20 cellular contexts compared by ENCODE assay signal in genomic region chr7:124688991-124689390, GRCh38.
DNase-seq lines count a peak whose midpoint lies in the region; ATAC-seq and TF ChIP-seq lines count a peak whose summit lies in the region.
"Had no signal": no experiment of that assay in that cellular context is flagged by ENCODE, and none has a peak within 500 bp of the region (broad histone marks: within the 10 kb centered on the region; RNA-seq: fewer than 3 reads in every experiment).

No MANE protein-coding gene starts in this region.

- peak overlapping the region; percentile 16 for H3K27ac ChIP-seq in RWPE2 (ENCODE audit: poor library complexity, severe bottlenecking)
- H3K27ac ChIP-seq: ascending aorta, coronary artery, VCaP had no signal

- no peaks in the 10 kb centered on the region for H3K27me3 ChIP-seq in RWPE2 (ENCODE audit: insufficient read depth, poor library complexity, severe bottlenecking)
- H3K27me3 ChIP-seq: ascending aorta had no signal

- no peak overlapping the region for H3K4me3 ChIP-seq in RWPE2 (ENCODE audit: severe bottlenecking)
- no peak overlapping the region for H3K4me3 ChIP-seq in fibroblast of villous mesenchyme (ENCODE audit: low read depth, low read length)
- H3K4me3 ChIP-seq: ascending aorta, coronary artery, lung had no signal

- H3K9me3 ChIP-seq in RWPE2 (ENCODE audit: severe bottlenecking): no peaks in the 10 kb centered on the region
- H3K9me3 ChIP-seq: ascending aorta, Caco-2 had no signal

- peaks cover 6% of the 10 kb centered on the region for H3K4me1 ChIP-seq in RWPE2 (ENCODE audit: insufficient read depth, poor library complexity, severe bottlenecking)
- H3K4me1 ChIP-seq: ascending aorta, Caco-2 had no signal

- H3K36me3 ChIP-seq in RWPE2 (ENCODE audit: low read depth): no peaks in the 10 kb centered on the region
- H3K36me3 ChIP-seq: ascending aorta had no signal

- DNase-seq in GM04503 (ENCODE audit: low read depth) (peak; percentile 39), RWPE2 (ENCODE audit: low spot score) (no peak), fibroblast of villous mesenchyme (ENCODE audit: low read depth) (peak; percentile 10), renal cortical epithelial cell (ENCODE audit: low read depth) (peak; percentile 40), NCI-H1105 (lab: John Stamatoyannopoulos, UW) (no peak), sciatic nerve (ENCODE audit: low spot score) (no peak), epidermal melanocyte (ENCODE audit: insufficient read length, low spot score) (no peak)
- DNase-seq: activated CD4-positive, alpha-beta T cell treated with anti-CD3 and anti-CD28 coated beads, Interleukin-2, amount 50 U/mL, for 4 hours; activated naive CD4-positive, alpha-beta T cell treated with anti-CD3 and anti-CD28 coated beads for 36 hours; Caco-2; naive thymus-derived CD4-positive, alpha-beta T cell; NCI-H1436 treated with DMSO at 0.1 percent for 48 hours; NCI-H2227 treated with DMSO at 0.1 percent for 48 hours; posterior cingulate gyrus; small intestine; stimulated activated CD4-positive, alpha-beta T cell treated with anti-CD3 and anti-CD28 coated beads, Interleukin-4, amount 100 ng/mL, for 1 hour had no signal

- no peak for TF ChIP-seq CTCF in RWPE2 (IDR thresholded peaks at IDR 0.05; ENCODE audit: poor library complexity, severe bottlenecking)
- no peak for TF ChIP-seq CTCF in fibroblast of villous mesenchyme (IDR thresholded peaks at IDR 0.05; ENCODE audit: insufficient read depth, low read depth, low read length)

- ATAC-seq in RWPE2 (ENCODE audit: low read depth) (peak; percentile 78; the same call in 2 of the 3 replicates), sciatic nerve (no peak)
- ATAC-seq: naive thymus-derived CD4-positive, alpha-beta T cell had no signal

- intact Hi-C loops in sciatic nerve (cut with DNase I): no loop called here

Comparison
In these comparisons a context has a peak if more than half of its experiments do, and no peak if none do; other contexts are left out.
1. DNase-seq: peak in GM04503 (single experiment), fibroblast of villous mesenchyme (single experiment) and renal cortical epithelial cell (single experiment); none in RWPE2 (single experiment), NCI-H1105 (single experiment), sciatic nerve (single experiment) and epidermal melanocyte (single experiment).